Comparison of ENCODE assay signal across 11 cellular contexts in genomic region chr21:37450385-37451044, GRCh38.
DNase-seq lines count a peak whose midpoint lies in the region; ATAC-seq and TF ChIP-seq lines count a peak whose summit lies in the region.
"Had no signal": no experiment of that assay in that cellular context is flagged by ENCODE, and none has a peak within 500 bp of the region (broad histone marks: within the 10 kb centered on the region; RNA-seq: fewer than 3 reads in every experiment).

No MANE protein-coding gene starts in this region.

- no peaks in the 10 kb centered on the region for H3K36me3 ChIP-seq in HCT116 (ENCODE audit: control insufficient read depth in 1 of 2, insufficient read depth in 2 of 2, low read length in 2 of 2)
- H3K36me3 ChIP-seq in effector memory CD4-positive, alpha-beta T cell (ENCODE audit: control insufficient read depth, insufficient read depth, low read length): no peaks in the 10 kb centered on the region
- H3K36me3 ChIP-seq: lower lobe of right lung had no signal

- H3K9me3 ChIP-seq in HCT116 (ENCODE audit: control insufficient read depth in 1 of 2, insufficient read depth in 1 of 2, low read depth in 1 of 2, low read length in 2 of 2): no peaks in the 10 kb centered on the region
- H3K9me3 ChIP-seq in effector memory CD4-positive, alpha-beta T cell (ENCODE audit: control insufficient read depth, low read length): no peaks in the 10 kb centered on the region
- H3K9me3 ChIP-seq: lower lobe of right lung had no signal

- POLR2A ChIA-PET in HCT116 (lab: Charles Lee): no interaction called here
- POLR2A ChIA-PET in WTC11 (lab: Charles Lee): interaction anchor here (0.6 kb wide), 1 partner anchor 80 kb away, joined by 4 read pairs; no protein-coding TSS in a partner anchor

- H3K9ac ChIP-seq in HCT116 (ENCODE audit: low read length): no peak overlapping the region

- peaks cover 5% of the 10 kb centered on the region; the same call in 1 of the 2 replicates for H4K20me1 ChIP-seq in HCT116 (ENCODE audit: insufficient read depth)

- H3K4me3 Mint-ChIP-seq in WTC11: no peak overlapping the region

- H3K27me3 ChIP-seq in HCT116 (ENCODE audit: insufficient read depth, low read length): no peaks in the 10 kb centered on the region
- H3K27me3 ChIP-seq in foreskin keratinocyte: no peaks in the 10 kb centered on the region
- no peaks in the 10 kb centered on the region for H3K27me3 ChIP-seq in effector memory CD4-positive, alpha-beta T cell (replicated peaks; ENCODE audit: control insufficient read depth, insufficient read depth, low read length, poor library complexity, severe bottlenecking)

- intact Hi-C loops in HCT116 (cut with micrococcal nuclease): loop anchor here (10.0 kb wide), 1 partner anchor 286 kb away; no protein-coding TSS in a partner anchor

- peak; percentile 72 for DNase-seq in A172 (ENCODE audit: low spot score)
- no peak for DNase-seq in HCT116 (ENCODE audit: low read depth, low spot score)
- DNase-seq in WTC11 (ENCODE audit: low spot score): no peak
- peak; percentile 49 to 65 for DNase-seq in foreskin keratinocyte
- DNase-seq in occipital lobe (lab: John Stamatoyannopoulos, UW): no peak
- no peak for DNase-seq in cerebellar cortex (ENCODE audit: low spot score)
- no peak for DNase-seq in effector memory CD4-positive, alpha-beta T cell
- DNase-seq: lower lobe of right lung; NK-92 treated with Interleukin-12 subunit alpha and Interleukin-12 subunit beta, amount 100 ng/mL, for 24 hours had no signal

- no peaks in the 10 kb centered on the region for H3K9me3 Mint-ChIP-seq in WTC11

- H3K9me2 ChIP-seq in HCT116 (ENCODE audit: insufficient read depth): no peaks in the 10 kb centered on the region

- TF ChIP-seq RAD21 in HCT116 (IDR thresholded peaks at IDR 0.05; ENCODE audit: low read depth): no peak

- CTCF ChIA-PET in HCT116 (lab: Charles Lee): interaction anchor here (1.5 kb wide), 1 partner anchor 13 kb away, joined by 5 read pairs; no protein-coding TSS in a partner anchor
- CTCF ChIA-PET in WTC11 (lab: Charles Lee): no interaction called here

- ATAC-seq in HCT116 (peak; percentile 52; the same call in 1 of the 2 replicates), WTC11 (no peak; the same call in 1 of the 2 replicates), foreskin keratinocyte (peak; percentile 79), GM18505 (IDR thresholded peaks at IDR 0.05; ENCODE audit: unreplicated experiment) (no peak)

- peak overlapping the region; percentile 5; the same call in 1 of the 2 replicates for H3K27ac Mint-ChIP-seq in WTC11

- H3K27ac ChIP-seq in HCT116 (ENCODE audit: low read depth, low read length): no peak overlapping the region
- no peak overlapping the region for H3K27ac ChIP-seq in foreskin keratinocyte
- H3K27ac ChIP-seq in effector memory CD4-positive, alpha-beta T cell (ENCODE audit: insufficient read depth, low read length, poor library complexity, severe bottlenecking): no peak overlapping the region
- H3K27ac ChIP-seq: lower lobe of right lung, VCaP had no signal

- no peak overlapping the region for H3K4me3 ChIP-seq in HCT116 (replicated peaks in 1 of 2; ENCODE audit: low read depth in 1 of 2, low read length in 2 of 2)
- H3K4me3 ChIP-seq in effector memory CD4-positive, alpha-beta T cell (ENCODE audit: insufficient read depth, low read depth, low read length, poor library complexity, severe bottlenecking): no peak overlapping the region
- H3K4me3 ChIP-seq: lower lobe of right lung had no signal

- H3K36me3 Mint-ChIP-seq in WTC11: no peaks in the 10 kb centered on the region

- H2AFZ ChIP-seq in HCT116 (ENCODE audit: low read depth, low read length, poor library complexity, severe bottlenecking): no peak overlapping the region

- peaks cover 95% of the 10 kb centered on the region for H3K79me2 ChIP-seq in HCT116 (ENCODE audit: insufficient read depth, low read length)

- no TSS peak for BruUV-seq in HCT116 (replicated peaks; lab: Mats Ljungman, UMichigan)

- no peaks in the 10 kb centered on the region for H3K27me3 Mint-ChIP-seq in WTC11 (ENCODE audit: low read depth)

- H3K4me1 Mint-ChIP-seq in WTC11: peaks cover 72% of the 10 kb centered on the region

- TF ChIP-seq POLR2A in HCT116 (IDR thresholded peaks at IDR 0.05; ENCODE audit: borderline replicate concordance, extremely low read depth, insufficient read depth, insufficient read length) (no peak), GM18505 (IDR thresholded peaks at IDR 0.05; ENCODE audit: borderline replicate concordance, extremely low read depth, insufficient read depth, insufficient read length) (no peak)

- TF ChIP-seq CTCF in HCT116 (IDR thresholded peaks at IDR 0.05 in 2 of 3, conservative IDR thresholded peaks at IDR 0.05 in 1 of 3; ENCODE audit: borderline replicate concordance in 1 of 3, insufficient read depth in 1 of 3, low read depth in 2 of 3, low read length in 2 of 3) (no peak), WTC11 (IDR thresholded peaks at IDR 0.05) (no peak), foreskin keratinocyte (conservative IDR thresholded peaks at IDR 0.05) (no peak)

- 0 out of 2 replicates have a peak overlapping the region, but pooled peaks have one; percentile 0 for H3K4me2 ChIP-seq in HCT116 (ENCODE audit: low read length)

- RAD21 ChIA-PET in HCT116 (lab: Charles Lee; ENCODE audit: low non-redundant PET in 1 of 2, low total read pairs in 2 of 2, uncharacterized antibody in 2 of 2, unreplicated experiment in 2 of 2): no interaction called here

- H3K4me1 ChIP-seq in HCT116 (ENCODE audit: control insufficient read depth in 1 of 2, insufficient read depth in 2 of 2, low read length in 2 of 2): peaks cover 18 to 49% of the 10 kb centered on the region in 2 experiments
- H3K4me1 ChIP-seq in foreskin keratinocyte: peaks cover 38% of the 10 kb centered on the region
- H3K4me1 ChIP-seq in effector memory CD4-positive, alpha-beta T cell (ENCODE audit: control insufficient read depth, insufficient read depth, low read length, poor library complexity, severe bottlenecking): peaks cover 18% of the 10 kb centered on the region

TF ChIP-seq in HCT116, 20 proteins besides CTCF, POLR2A, EP300 and RAD21:
- TF ChIP-seq ZBTB33 (IDR thresholded peaks at IDR 0.05; ENCODE audit: extremely low read depth, insufficient replicate concordance, low read length): no peak
- no peak for TF ChIP-seq TCF7L2 (IDR thresholded peaks at IDR 0.05; ENCODE audit: borderline replicate concordance, extremely low read depth, insufficient read depth, insufficient read length)
- TF ChIP-seq POLR2AphosphoS5 (IDR thresholded peaks at IDR 0.05; ENCODE audit: low read depth, low read length): no peak
- TF ChIP-seq ATF3 (IDR thresholded peaks at IDR 0.05): no peak
- no peak for TF ChIP-seq SRF (IDR thresholded peaks at IDR 0.05; ENCODE audit: low read depth)
- no peak for TF ChIP-seq YY1 (IDR thresholded peaks at IDR 0.05; ENCODE audit: extremely low read depth, insufficient replicate concordance, low read depth, low read length)
- TF ChIP-seq EZH2 (IDR thresholded peaks at IDR 0.05): no peak

TF ChIP-seq in WTC11, 78 proteins besides CTCF, POLR2A, EP300 and RAD21 (continues in another document):
- TF ChIP-seq AFF4 (CRISPR knock-in tag; IDR thresholded peaks at IDR 0.05; ENCODE audit: borderline replicate concordance) (no peak), ZNF396 (CRISPR knock-in tag; IDR thresholded peaks at IDR 0.05; ENCODE audit: borderline replicate concordance) (no peak), PRRX2 (CRISPR knock-in tag; IDR thresholded peaks at IDR 0.05) (no peak), USF1 (CRISPR knock-in tag; IDR thresholded peaks at IDR 0.05) (no peak), ZBTB43 (CRISPR knock-in tag; IDR thresholded peaks at IDR 0.05) (no peak), ELF4 (CRISPR knock-in tag; IDR thresholded peaks at IDR 0.05; ENCODE audit: low read depth) (no peak)

Comparison
In these comparisons a context has a peak if more than half of its experiments do, and no peak if none do; other contexts are left out.
1. DNase-seq: peak in A172 (single experiment) and foreskin keratinocyte (2 of 2); none in HCT116 (single experiment), WTC11 (single experiment), occipital lobe (single experiment), cerebellar cortex (single experiment) and effector memory CD4-positive, alpha-beta T cell (0 of 3).
2. ATAC-seq: peak in HCT116 (single experiment) and foreskin keratinocyte (single experiment); none in WTC11 (single experiment) and GM18505 (single experiment).